Comparison of ENCODE assay signal across 21 cellular contexts in genomic region chr11:2342557-2342956, GRCh38. TPM values are rescaled to one million over a fixed set of nuclear protein-coding genes. Genes with fewer than 3 reads are reported as not detected.
DNase-seq lines count a peak whose midpoint lies in the region; ATAC-seq lines count a peak whose summit lies in the region.
"Had no signal": no experiment of that assay in that cellular context is flagged by ENCODE, and none has a peak within 500 bp of the region (broad histone marks: within the 10 kb centered on the region; RNA-seq: fewer than 3 reads in every experiment).

No MANE protein-coding gene starts in this region.

- no peak overlapping the region for H3K27ac ChIP-seq in neuronal stem cell (replicated peaks; ENCODE audit: low read length)
- H3K27ac ChIP-seq: 22Rv1, BLaER1, C4-2B had no signal

- H4K8ac ChIP-seq in neuronal stem cell (ENCODE audit: low read depth, low read length): no peak overlapping the region

- H2AK5ac ChIP-seq in neuronal stem cell (ENCODE audit: low read depth, low read length): no peak overlapping the region

- WGBS in neuronal stem cell (ENCODE audit: extremely low coverage in 2 of 2, insufficient read length in 2 of 2, insufficient replicate concordance in 1 of 2), 2 donors: no CpG with 5 or more reads among the region's 3 CpGs

- H2BK15ac ChIP-seq in neuronal stem cell (ENCODE audit: low read length): no peak overlapping the region

- H3K4me1 Mint-ChIP-seq in activated CD8-positive, alpha-beta memory T cell treated with anti-CD3 and anti-CD28 coated beads, Interleukin-2, amount 10 ng/mL, durations not matched to agents 7 days and 5 days: no peaks in the 10 kb centered on the region
- H3K4me1 Mint-ChIP-seq in activated naive CD4-positive, alpha-beta T cell treated with anti-CD3 and anti-CD28 coated beads, Interleukin-2, amount 50 U/mL, for 24 hours: no peaks in the 10 kb centered on the region
- H3K4me1 Mint-ChIP-seq: CD4-positive, CD25-positive, alpha-beta regulatory T cell had no signal

- no peaks in the 10 kb centered on the region for H3K36me3 ChIP-seq in neuronal stem cell (replicated peaks in 1 of 2; ENCODE audit: control insufficient read depth in 2 of 2, insufficient read depth in 2 of 2, low read length in 2 of 2)
- H3K36me3 ChIP-seq: BLaER1 had no signal

- H3K27ac Mint-ChIP-seq in activated CD8-positive, alpha-beta memory T cell treated with anti-CD3 and anti-CD28 coated beads, Interleukin-2, amount 10 ng/mL, durations not matched to agents 7 days and 5 days: no peak overlapping the region
- H3K27ac Mint-ChIP-seq in activated naive CD4-positive, alpha-beta T cell treated with anti-CD3 and anti-CD28 coated beads, Interleukin-2, amount 50 U/mL, for 24 hours: peak overlapping the region; percentile 47
- H3K27ac Mint-ChIP-seq in activated naive CD4-positive, alpha-beta T cell treated with anti-CD3 and anti-CD28 coated beads, Interleukin-2, amount 50 U/mL, for 72 hours: no peak overlapping the region
- H3K27ac Mint-ChIP-seq: B cell; CD8-positive, alpha-beta T cell; GM23338 had no signal

- peaks cover 0 to 4% (median 2%) of the 10 kb centered on the region in 3 experiments for H3K27me3 ChIP-seq in neuronal stem cell (ENCODE audit: control insufficient read depth in 3 of 3, insufficient read depth in 3 of 3, low read depth in 1 of 3, low read length in 3 of 3)
- H3K27me3 ChIP-seq: BLaER1 had no signal

- H3K9me3 Mint-ChIP-seq in activated CD8-positive, alpha-beta memory T cell treated with anti-CD3 and anti-CD28 coated beads, Interleukin-2, amount 10 ng/mL, durations not matched to agents 7 days and 5 days (ENCODE audit: low read depth): no peaks in the 10 kb centered on the region
- H3K9me3 Mint-ChIP-seq in activated naive CD4-positive, alpha-beta T cell treated with anti-CD3 and anti-CD28 coated beads, Interleukin-2, amount 50 U/mL, for 24 hours: no peaks in the 10 kb centered on the region
- H3K9me3 Mint-ChIP-seq in activated naive CD4-positive, alpha-beta T cell treated with anti-CD3 and anti-CD28 coated beads, Interleukin-2, amount 50 U/mL, for 72 hours: no peaks in the 10 kb centered on the region

- H3K4me3 ChIP-seq in neuronal stem cell (ENCODE audit: low read length in 2 of 2): no peak overlapping the region
- H3K4me3 ChIP-seq: BLaER1, GM12878, GM23338 had no signal

- no peak overlapping the region for H3K4ac ChIP-seq in neuronal stem cell (ENCODE audit: low read length)

- peaks cover 3% of the 10 kb centered on the region for H3K79me1 ChIP-seq in neuronal stem cell (ENCODE audit: low read depth, low read length)

- ATAC-seq in activated CD8-positive, alpha-beta memory T cell treated with anti-CD3 and anti-CD28 coated beads, Interleukin-2, amount 10 ng/mL, durations not matched to agents 7 days and 5 days: no peak
- no peak for ATAC-seq in activated naive CD4-positive, alpha-beta T cell treated with anti-CD3 and anti-CD28 coated beads, Interleukin-2, amount 50 U/mL, for 72 hours
- ATAC-seq: CD8-positive, alpha-beta T cell; GM12878; GM23338; HCT116 had no signal

- H3K18ac ChIP-seq in neuronal stem cell (ENCODE audit: low read length): no peak overlapping the region

- H2AFZ ChIP-seq in neuronal stem cell (ENCODE audit: low read length): no peak overlapping the region
- H2AFZ ChIP-seq: GM23338 had no signal

- no peak overlapping the region for H2BK12ac ChIP-seq in neuronal stem cell (ENCODE audit: low read length)

- H3K4me3 Mint-ChIP-seq in activated CD8-positive, alpha-beta memory T cell treated with anti-CD3 and anti-CD28 coated beads, Interleukin-2, amount 10 ng/mL, durations not matched to agents 7 days and 5 days: no peak overlapping the region
- H3K4me3 Mint-ChIP-seq in activated naive CD4-positive, alpha-beta T cell treated with anti-CD3 and anti-CD28 coated beads, Interleukin-2, amount 50 U/mL, for 24 hours: no peak overlapping the region
- H3K4me3 Mint-ChIP-seq: B cell; CD4-positive, CD25-positive, alpha-beta regulatory T cell; CD8-positive, alpha-beta T cell; GM23338; H9 had no signal

- H3K27me3 Mint-ChIP-seq in activated CD8-positive, alpha-beta memory T cell treated with anti-CD3 and anti-CD28 coated beads, Interleukin-2, amount 10 ng/mL, durations not matched to agents 7 days and 5 days: peaks cover 14% of the 10 kb centered on the region
- H3K27me3 Mint-ChIP-seq in activated naive CD4-positive, alpha-beta T cell treated with anti-CD3 and anti-CD28 coated beads, Interleukin-2, amount 50 U/mL, for 24 hours: peaks cover 3% of the 10 kb centered on the region
- H3K27me3 Mint-ChIP-seq: B cell had no signal

- H2BK120ac ChIP-seq in neuronal stem cell (ENCODE audit: low read depth, low read length): no peak overlapping the region

- H4K91ac ChIP-seq in neuronal stem cell (ENCODE audit: low read depth, low read length, poor library complexity): no peak overlapping the region

- CTCF ChIA-PET in activated CD8-positive, alpha-beta memory T cell treated with anti-CD3 and anti-CD28 coated beads, Interleukin-2, amount 10 ng/mL, durations not matched to agents 7 days and 5 days (lab: Charles Lee): interaction anchor here (0.8 to 2.5 kb wide), 3 partner anchors 37 to 78 kb away, joined by 4 to 7 read pairs (median 4); no protein-coding TSS in a partner anchor

- H3K9me3 ChIP-seq in neuronal stem cell (replicated peaks in 1 of 2; ENCODE audit: control insufficient read depth in 2 of 2, insufficient read depth in 1 of 2, low read depth in 1 of 2, low read length in 2 of 2): peaks cover 0 to 13% of the 10 kb centered on the region in 2 donors

- in situ Hi-C loops in G401 (cut with HindIII; ENCODE audit: low sequenced_read_pairs): no loop called here

- no peak overlapping the region for H3K14ac ChIP-seq in neuronal stem cell (ENCODE audit: low read length)

- no peak overlapping the region for H2BK5ac ChIP-seq in neuronal stem cell (ENCODE audit: low read length)

- H3K23ac ChIP-seq in neuronal stem cell (ENCODE audit: low read depth, low read length, poor library complexity): peak overlapping the region; percentile 10

- peaks cover 0 to 2% of the 10 kb centered on the region in 2 donors for H3K4me1 ChIP-seq in neuronal stem cell (ENCODE audit: control insufficient read depth in 2 of 2, insufficient read depth in 1 of 2, low read depth in 1 of 2, low read length in 2 of 2)
- H3K4me1 ChIP-seq: BLaER1, Caco-2 had no signal

- no peak overlapping the region for H3K9ac ChIP-seq in neuronal stem cell (ENCODE audit: low read depth, low read length, poor library complexity)
- H3K9ac ChIP-seq: BLaER1 had no signal

- H3K36me3 Mint-ChIP-seq in activated CD8-positive, alpha-beta memory T cell treated with anti-CD3 and anti-CD28 coated beads, Interleukin-2, amount 10 ng/mL, durations not matched to agents 7 days and 5 days: no peaks in the 10 kb centered on the region
- peaks cover 9% of the 10 kb centered on the region for H3K36me3 Mint-ChIP-seq in activated naive CD4-positive, alpha-beta T cell treated with anti-CD3 and anti-CD28 coated beads, Interleukin-2, amount 50 U/mL, for 24 hours
- H3K36me3 Mint-ChIP-seq in activated naive CD4-positive, alpha-beta T cell treated with anti-CD3 and anti-CD28 coated beads, Interleukin-2, amount 50 U/mL, for 72 hours: no peaks in the 10 kb centered on the region
- H3K36me3 Mint-ChIP-seq: CD8-positive, alpha-beta T cell had no signal

- DNase-seq in activated CD8-positive, alpha-beta memory T cell treated with anti-CD3 and anti-CD28 coated beads, Interleukin-2, amount 50 U/mL, for 48 hours: peak; percentile 25
- DNase-seq in activated CD8-positive, alpha-beta memory T cell treated with anti-CD3 and anti-CD28 coated beads, Interleukin-2, amount 10 ng/mL, durations not matched to agents 7 days and 5 days: no peak
- DNase-seq in activated naive CD4-positive, alpha-beta T cell treated with anti-CD3 and anti-CD28 coated beads, Interleukin-2, amount 50 U/mL, for 72 hours (ENCODE audit: low spot score in 2 of 2): no peak
- no peak for DNase-seq in neuronal stem cell (ENCODE audit: low spot score)
- DNase-seq in G401 (ENCODE audit: low spot score): no peak
- DNase-seq: Caco-2; CD4-positive, CD25-positive, alpha-beta regulatory T cell; CD8-positive, alpha-beta T cell; DMS153; DND-41; GDM1; H9 had no signal

- no peak overlapping the region for H3K4me2 ChIP-seq in neuronal stem cell (ENCODE audit: insufficient read depth, low read length, poor library complexity, severe bottlenecking)
- H3K4me2 ChIP-seq: BLaER1, GM23338 had no signal

RNA-seq across cellular contexts. Expression of gene CD81, which starts 34.6 kb away (rescaled TPM):
- 100 to 1,000 TPM; 162 to 192 TPM for total RNA-seq in activated CD8-positive, alpha-beta memory T cell treated with anti-CD3 and anti-CD28 coated beads, Interleukin-2, amount 10 ng/mL, durations not matched to agents 7 days and 5 days
- total RNA-seq in activated naive CD4-positive, alpha-beta T cell treated with anti-CD3 and anti-CD28 coated beads, Interleukin-2, amount 50 U/mL, for 72 hours: 100 to 1,000 TPM; 107 to 142 TPM
- 200 TPM for polyA plus RNA-seq in neuronal stem cell (2013, experiment 1 of 2)
- polyA plus RNA-seq in neuronal stem cell (2013, experiment 2 of 2): 195 TPM
- 61.8 and 105 TPM in 2 replicates for total RNA-seq in G401 (2014; rRNA removed; shearing (Covaris generic))

RNA-seq across cellular contexts. Expression of gene TSPAN32, which starts 40.7 kb away (rescaled TPM):
- total RNA-seq in activated CD8-positive, alpha-beta memory T cell treated with anti-CD3 and anti-CD28 coated beads, Interleukin-2, amount 10 ng/mL, durations not matched to agents 7 days and 5 days: 10 to 100 TPM; 20.5 to 41.4 TPM
- total RNA-seq in activated naive CD4-positive, alpha-beta T cell treated with anti-CD3 and anti-CD28 coated beads, Interleukin-2, amount 50 U/mL, for 72 hours: 1 to 10 TPM; 5.6 to 7.6 TPM
- polyA plus RNA-seq in neuronal stem cell (2013, experiment 1 of 2): not detected
- 0.01 TPM for polyA plus RNA-seq in neuronal stem cell (2013, experiment 2 of 2)
- not detected in 2 replicates for total RNA-seq in G401 (2014; rRNA removed; shearing (Covaris generic))
- total RNA-seq: GM12878, GM23338, H9 had no signal
- polyA plus RNA-seq: GM23338 had no signal

RNA-seq across cellular contexts. Expression of gene C11orf21, which starts 40.8 kb away (rescaled TPM):
- total RNA-seq in activated CD8-positive, alpha-beta memory T cell treated with anti-CD3 and anti-CD28 coated beads, Interleukin-2, amount 10 ng/mL, durations not matched to agents 7 days and 5 days: 10 to 100 TPM; 28.3 to 49.2 TPM
- 10 to 100 TPM in 1 of 2 donors, 1 to 10 TPM in 1; 7.8 to 10.2 TPM for total RNA-seq in activated naive CD4-positive, alpha-beta T cell treated with anti-CD3 and anti-CD28 coated beads, Interleukin-2, amount 50 U/mL, for 72 hours
- not detected for polyA plus RNA-seq in neuronal stem cell (2013, experiment 1 of 2)
- not detected for polyA plus RNA-seq in neuronal stem cell (2013, experiment 2 of 2)
- not detected in 2 replicates for total RNA-seq in G401 (2014; rRNA removed; shearing (Covaris generic))
- total RNA-seq: GM23338, H9 had no signal
- polyA plus RNA-seq: AG04450, GM23338 had no signal

RNA-seq across cellular contexts. Expression of gene TSSC4, which starts 58.0 kb away (rescaled TPM):
- 10 to 100 TPM; 48.4 to 52.1 TPM for total RNA-seq in activated CD8-positive, alpha-beta memory T cell treated with anti-CD3 and anti-CD28 coated beads, Interleukin-2, amount 10 ng/mL, durations not matched to agents 7 days and 5 days
- total RNA-seq in activated naive CD4-positive, alpha-beta T cell treated with anti-CD3 and anti-CD28 coated beads, Interleukin-2, amount 50 U/mL, for 72 hours: 10 to 100 TPM; 31.8 to 38.7 TPM
- polyA plus RNA-seq in neuronal stem cell (2013, experiment 1 of 2): 50.8 TPM
- polyA plus RNA-seq in neuronal stem cell (2013, experiment 2 of 2): 54.1 TPM
- 44.6 and 46.1 TPM in 2 replicates for total RNA-seq in G401 (2014; rRNA removed; shearing (Covaris generic))
